17 cellular contexts compared by ENCODE assay signal in genomic region chr1:231467986-231468385, GRCh38. TPM values are rescaled to one million over a fixed set of nuclear protein-coding genes. Genes with fewer than 3 reads are reported as not detected.
DNase-seq lines count a peak whose midpoint lies in the region; TF ChIP-seq lines count a peak whose summit lies in the region.
"Had no signal": no experiment of that assay in that cellular context is flagged by ENCODE, and none has a peak within 500 bp of the region (broad histone marks: within the 10 kb centered on the region; RNA-seq: fewer than 3 reads in every experiment).

No MANE protein-coding gene starts in this region.

- TF ChIP-seq CTCF in dorsolateral prefrontal cortex (IDR thresholded peaks at IDR 0.05 in 54 of 56, conservative IDR thresholded peaks at IDR 0.05 in 2 of 56; ENCODE audit: low read depth in 1 of 56, partially characterized antibody in 56 of 56) (no peak), tibial artery (IDR thresholded peaks at IDR 0.05) (no peak)

- H3K4me2 ChIP-seq in BLaER1, result peak overlapping the region; percentile 33
- H3K4me2 ChIP-seq: A549, GM23338 had no signal

- intact Hi-C loops in dorsolateral prefrontal cortex (cut with DNase I) (no loop called here), tibial artery (cut with DNase I; ENCODE audit: low total_unique reads) (no loop called here)

- H3K9me3 ChIP-seq in BLaER1 (peaks cover 11% of the 10 kb centered on the region), tibial artery (no peaks in the 10 kb centered on the region)
- H3K9me3 ChIP-seq: A549 had no signal

- H3K4me1 ChIP-seq in BLaER1 (peaks cover 16% of the 10 kb centered on the region), tibial artery (no peaks in the 10 kb centered on the region)
- H3K4me1 ChIP-seq: A549 had no signal

- H3K27me3 ChIP-seq in BLaER1 (no peaks in the 10 kb centered on the region), dorsolateral prefrontal cortex (no peaks in the 10 kb centered on the region), tibial artery (no peaks in the 10 kb centered on the region)

- H3K27ac ChIP-seq in BLaER1 (no peak overlapping the region), angular gyrus (ENCODE audit: low read depth, low read length) (peak overlapping the region; percentile 76), dorsolateral prefrontal cortex (peak overlapping the region in 45 of 59 donors; percentile 1 to 87 (median 62)), temporal lobe (ENCODE audit: low read depth, low read length) (peak overlapping the region; percentile 59), tibial artery (no peak overlapping the region)
- H3K27ac ChIP-seq: 22Rv1, A549, HL-60 had no signal

- H3K9ac ChIP-seq in BLaER1, result no peak overlapping the region

- H3K4me3 ChIP-seq in BLaER1 (no peak overlapping the region), dorsolateral prefrontal cortex (peak overlapping the region in 2 of 59 donors; percentile 5 to 16), tibial artery (no peak overlapping the region)
- H3K4me3 ChIP-seq: A549, GM23338 had no signal

- no peaks in the 10 kb centered on the region for H3K36me3 ChIP-seq in BLaER1
- H3K36me3 ChIP-seq in tibial artery, result no peaks in the 10 kb centered on the region

- DNase-seq in dorsolateral prefrontal cortex (no peak), NCI-H1048 (lab: John Stamatoyannopoulos, UW) (no peak), tibial artery (no peak), SW480 (ENCODE audit: low spot score) (no peak)
- DNase-seq: AML-193; Calu3; CD8-positive, alpha-beta T cell; DMS79 treated with DMSO at 0.1 percent for 48 hours; GF-D8; HCEC 1CT had no signal

- H4K20me1 ChIP-seq in BLaER1, result no peaks in the 10 kb centered on the region

RNA-seq across cellular contexts. Expression of gene EGLN1, which starts 45.9 kb away (rescaled TPM):
- 10 to 100 TPM; 28.2 to 54.6 (median 39.0) TPM for total RNA-seq in dorsolateral prefrontal cortex
- 52.9 TPM for total RNA-seq in temporal lobe

Comparison
In these comparisons a context has a peak if more than half of its experiments do, and no peak if none do; other contexts are left out.
1. H3K27ac ChIP-seq: peak in angular gyrus (single experiment), dorsolateral prefrontal cortex (45 of 59) and temporal lobe (single experiment); none in BLaER1 (single experiment) and tibial artery (0 of 2).